10 cellular contexts compared by ENCODE assay signal in the genomic region with DNA sequence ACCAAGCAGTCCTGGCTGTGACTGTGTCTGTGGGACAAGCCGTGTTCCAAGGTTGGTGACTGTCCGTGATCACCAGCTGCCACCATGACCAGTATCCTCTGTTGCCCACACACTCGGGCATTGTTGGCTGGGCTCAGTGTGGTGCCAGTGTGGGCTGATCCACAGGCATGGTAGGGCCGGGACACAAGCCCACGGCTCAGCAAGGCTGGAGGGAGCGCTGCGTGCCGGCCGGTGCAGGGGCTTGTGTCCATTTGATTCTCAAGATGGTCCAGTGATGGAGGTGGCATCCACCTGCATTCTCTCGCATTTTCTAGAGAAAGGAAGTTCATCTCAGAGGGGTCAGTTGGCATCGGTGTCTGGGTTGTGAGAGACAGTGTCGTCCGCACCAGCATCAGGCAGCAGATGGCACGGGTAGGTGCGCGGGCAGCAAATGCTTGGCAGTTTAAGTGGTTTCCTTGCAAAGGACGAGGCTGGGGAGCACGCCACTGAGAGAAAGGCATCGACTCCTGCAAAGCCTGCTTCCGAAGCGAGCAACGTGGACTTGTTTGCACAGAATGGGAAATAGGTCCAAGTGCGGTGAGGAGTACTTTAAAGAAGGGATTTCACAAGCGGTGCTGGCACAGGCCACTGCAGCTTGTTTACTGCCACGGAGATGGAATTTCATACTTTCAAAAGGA. TPM values are rescaled to one million over a fixed set of nuclear protein-coding genes. Genes with fewer than 3 reads are reported as not detected.
DNase-seq lines count a peak whose midpoint lies in the region; ATAC-seq and TF ChIP-seq lines count a peak whose summit lies in the region.
"Had no signal": no experiment of that assay in that cellular context is flagged by ENCODE, and none has a peak within 500 bp of the region (broad histone marks: within the 10 kb centered on the region; RNA-seq: fewer than 3 reads in every experiment).

No MANE protein-coding gene starts in this region.

- BruUV-seq in Caco-2 (replicated peaks; lab: Mats Ljungman, UMichigan), result no TSS peak

- H3K9ac ChIP-seq in adipocyte (ENCODE audit: low read length), result peak overlapping the region; percentile 84

- peak; percentile 87 for DNase-seq in AG09319 (ENCODE audit: extremely low read depth, low read depth)
- DNase-seq in adipocyte (ENCODE audit: low read depth), result peak; percentile 81
- peak; percentile 86 for DNase-seq in Right ventricle myocardium superior
- peak; percentile 90 for DNase-seq in posterior vena cava (ENCODE audit: low spot score)
- DNase-seq in stimulated activated CD4-positive, alpha-beta T cell treated with anti-CD3 and anti-CD28 coated beads, Interleukin-2, amount 100 ng/mL, for 48 hours, result no peak
- DNase-seq in Caco-2, result no peak
- DNase-seq in T-helper 1 cell, result no peak
- DNase-seq: Calu3 had no signal

- H3K4me1 Mint-ChIP-seq in Caco-2 (ENCODE audit: low read depth, unreplicated experiment), result peaks cover 4% of the 10 kb centered on the region

- peak overlapping the region; percentile 35 for H3K4me3 ChIP-seq in adipocyte (ENCODE audit: low read length)
- H3K4me3 ChIP-seq in Caco-2 (ENCODE audit: low read depth, low read length), result no peak overlapping the region

- intact Hi-C loops in Right ventricle myocardium superior (cut with DNase I), result no loop called here
- intact Hi-C loops in posterior vena cava (cut with DNase I), result no loop called here
- intact Hi-C loops in Caco-2 (cut with micrococcal nuclease; ENCODE audit: unreplicated experiment), result no loop called here

- no peak for TF ChIP-seq CTCF in AG09319 (IDR thresholded peaks at IDR 0.05; ENCODE audit: low read depth, low read length)
- TF ChIP-seq CTCF in Caco-2 (IDR thresholded peaks at IDR 0.05; ENCODE audit: insufficient read depth in 1 of 2, low read depth in 1 of 2, low read length in 1 of 2, severe bottlenecking in 1 of 2, unreplicated experiment in 1 of 2), result no peak

- H3K27me3 Mint-ChIP-seq in Caco-2 (ENCODE audit: insufficient read depth, unreplicated experiment), result no peaks in the 10 kb centered on the region

- POLR2A ChIA-PET in Caco-2 (lab: Charles Lee), result no interaction called here

- no peaks in the 10 kb centered on the region for H3K9me3 Mint-ChIP-seq in Caco-2 (ENCODE audit: unreplicated experiment)
- H3K9me3 Mint-ChIP-seq: T-helper 1 cell treated with Interleukin-12 subunit alpha and Interleukin-12 subunit beta and Interleukin-4 antibody, amounts not matched to agents 30 μg/mL and 1 μg/mL, for 36 hours had no signal

- H3K9me3 ChIP-seq in adipocyte (ENCODE audit: control insufficient read depth, low read length) (no peaks in the 10 kb centered on the region), Caco-2 (no peaks in the 10 kb centered on the region)

- H3K4me3 Mint-ChIP-seq in Caco-2 (ENCODE audit: unreplicated experiment), result no peak overlapping the region
- H3K4me3 Mint-ChIP-seq: T-helper 1 cell treated with Interleukin-12 subunit alpha and Interleukin-12 subunit beta and Interleukin-4 antibody, amounts not matched to agents 30 μg/mL and 1 μg/mL, for 36 hours had no signal

- CTCF ChIA-PET in Caco-2 (lab: Charles Lee), result no interaction called here

- ATAC-seq in Right ventricle myocardium superior (ENCODE audit: poor library complexity) (peak; percentile 66), HG03432 (IDR thresholded peaks at IDR 0.05; ENCODE audit: unreplicated experiment) (no peak)

- H3K27ac Mint-ChIP-seq in Caco-2 (ENCODE audit: unreplicated experiment), result no peak overlapping the region
- H3K27ac Mint-ChIP-seq: T-helper 1 cell treated with Interleukin-12 subunit alpha and Interleukin-12 subunit beta and Interleukin-4 antibody, amounts not matched to agents 30 μg/mL and 1 μg/mL, for 36 hours had no signal

- peaks cover 5% of the 10 kb centered on the region for H3K36me3 Mint-ChIP-seq in Caco-2 (ENCODE audit: insufficient read depth, unreplicated experiment)

- peaks cover 80% of the 10 kb centered on the region for H3K4me1 ChIP-seq in adipocyte (ENCODE audit: control insufficient read depth, insufficient read depth, low read length)
- peaks cover 15% of the 10 kb centered on the region for H3K4me1 ChIP-seq in Caco-2

- H3K27me3 ChIP-seq in adipocyte (replicated peaks; ENCODE audit: control insufficient read depth, insufficient read depth, low read length), result no peaks in the 10 kb centered on the region
- no peaks in the 10 kb centered on the region for H3K27me3 ChIP-seq in Caco-2 (replicated peaks; ENCODE audit: control insufficient read depth, insufficient read depth, low read length)

- peaks cover 34% of the 10 kb centered on the region for H3K36me3 ChIP-seq in adipocyte (ENCODE audit: control insufficient read depth, insufficient read depth, low read length, severe bottlenecking)
- no peaks in the 10 kb centered on the region for H3K36me3 ChIP-seq in Caco-2 (ENCODE audit: control insufficient read depth, insufficient read depth, low read length)

RNA-seq across cellular contexts. Expression of gene TWIST2, which starts 20.9 kb away (rescaled TPM):
- total RNA-seq in Right ventricle myocardium superior (1.9 TPM), posterior vena cava (10 to 100 TPM; 18.6 to 23.0 TPM), Caco-2 (2022) (not detected in 2 replicates)
- total RNA-seq: Calu3 had no signal

Comparison
In these comparisons a context has a peak if more than half of its experiments do, and no peak if none do; other contexts are left out.
1. DNase-seq: peak in AG09319 (single experiment), adipocyte (single experiment), Right ventricle myocardium superior (single experiment) and posterior vena cava (single experiment); none in stimulated activated CD4-positive, alpha-beta T cell treated with anti-CD3 and anti-CD28 coated beads, Interleukin-2, amount 100 ng/mL, for 48 hours (0 of 2), Caco-2 (0 of 2) and T-helper 1 cell (0 of 5).